Comparison of ENCODE assay signal across 8 cellular contexts in the genomic region with DNA sequence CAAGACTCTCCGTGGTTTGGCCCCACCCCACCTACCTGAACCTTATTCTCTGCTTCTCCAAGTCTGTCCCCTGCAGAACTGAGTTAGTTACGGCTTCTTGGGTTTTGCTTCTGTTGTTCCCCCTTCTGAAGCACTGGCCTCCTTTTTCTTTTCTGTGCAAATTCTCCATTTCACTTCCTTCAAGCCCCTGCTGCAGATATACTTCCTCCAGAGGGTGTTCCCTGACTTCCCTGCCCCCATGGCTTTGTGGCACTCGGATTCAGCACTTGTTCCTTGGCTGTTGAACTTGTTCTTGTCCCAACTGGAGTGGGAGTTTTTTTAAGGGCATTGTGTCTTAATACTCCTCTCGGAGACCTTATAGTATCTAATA. TPM values are rescaled to one million over a fixed set of nuclear protein-coding genes. Genes with fewer than 3 reads are reported as not detected.
DNase-seq lines count a peak whose midpoint lies in the region; ATAC-seq and TF ChIP-seq lines count a peak whose summit lies in the region.

No MANE protein-coding gene starts in this region.

- in situ Hi-C loops in G401 (cut with HindIII; ENCODE audit: low sequenced_read_pairs): no loop called here

- H3K4me1 ChIP-seq in iPS-20b (ENCODE audit: insufficient read depth, low read length) (peaks cover 14% of the 10 kb centered on the region), subcutaneous abdominal adipose tissue (ENCODE audit: control insufficient read depth in 5 of 5, insufficient read depth in 5 of 5, low read length in 5 of 5) (peaks cover 9 to 39% (median 34%) of the 10 kb centered on the region in 5 donors)

- intact Hi-C loops in activated CD4-positive, alpha-beta T cell treated with anti-CD3 and anti-CD28 coated beads for 36 hours (cut with DNase I, micrococcal nuclease): loop anchor here in 1 of 2 experiments (5.0 kb wide), 1 partner anchor 910 kb away; no protein-coding TSS in a partner anchor

- H3K9ac ChIP-seq in iPS-20b (ENCODE audit: low read depth, low read length): peak overlapping the region; percentile 49; the same call in 1 of the 2 replicates
- H3K9ac ChIP-seq in subcutaneous abdominal adipose tissue (ENCODE audit: low read length in 5 of 5): peak overlapping the region in 3 of 5 donors; percentile 85 to 92 (median 90)

- H3K4me1 Mint-ChIP-seq in activated CD4-positive, alpha-beta T cell treated with anti-CD3 and anti-CD28 coated beads for 36 hours: peaks cover 19% of the 10 kb centered on the region
- peaks cover 26% of the 10 kb centered on the region for H3K4me1 Mint-ChIP-seq in WTC11

- H3K4me3 ChIP-seq in iPS-20b (ENCODE audit: low read length): peak overlapping the region; percentile 82
- H3K4me3 ChIP-seq in subcutaneous abdominal adipose tissue (ENCODE audit: low read depth in 1 of 5, low read length in 5 of 5): peak overlapping the region; percentile 80 to 91 (median 84)

- H3K27me3 Mint-ChIP-seq in activated CD4-positive, alpha-beta T cell treated with anti-CD3 and anti-CD28 coated beads for 36 hours: no peaks in the 10 kb centered on the region
- H3K27me3 Mint-ChIP-seq in WTC11 (ENCODE audit: low read depth): peaks cover 15% of the 10 kb centered on the region

- no peaks in the 10 kb centered on the region for H3K9me3 Mint-ChIP-seq in activated CD4-positive, alpha-beta T cell treated with anti-CD3 and anti-CD28 coated beads for 36 hours (ENCODE audit: low read depth)
- no peaks in the 10 kb centered on the region for H3K9me3 Mint-ChIP-seq in WTC11

- POLR2A ChIA-PET in activated CD4-positive, alpha-beta T cell treated with anti-CD3 and anti-CD28 coated beads for 36 hours (lab: Charles Lee): interaction anchor here (0.6 kb wide), 1 partner anchor 137 kb away, joined by 3 read pairs; no protein-coding TSS in a partner anchor
- POLR2A ChIA-PET in WTC11 (lab: Charles Lee): no interaction called here

- no peak for TF ChIP-seq CTCF in WTC11 (IDR thresholded peaks at IDR 0.05)

- H3K27ac Mint-ChIP-seq in activated CD4-positive, alpha-beta T cell treated with anti-CD3 and anti-CD28 coated beads for 36 hours: no peak overlapping the region
- H3K27ac Mint-ChIP-seq in WTC11: peak overlapping the region; percentile 73

- H3K27ac ChIP-seq in iPS-20b (ENCODE audit: low read length) (no peak overlapping the region), subcutaneous abdominal adipose tissue (ENCODE audit: low read depth, low read length) (peak overlapping the region; percentile 86)

- peak overlapping the region; percentile 74 for H3K4me3 Mint-ChIP-seq in activated CD4-positive, alpha-beta T cell treated with anti-CD3 and anti-CD28 coated beads for 36 hours
- peak overlapping the region; percentile 81 for H3K4me3 Mint-ChIP-seq in WTC11

- peaks cover 9% of the 10 kb centered on the region for H3K36me3 Mint-ChIP-seq in activated CD4-positive, alpha-beta T cell treated with anti-CD3 and anti-CD28 coated beads for 36 hours (ENCODE audit: low read depth)
- peaks cover 17% of the 10 kb centered on the region for H3K36me3 Mint-ChIP-seq in WTC11

- CTCF ChIA-PET in activated CD4-positive, alpha-beta T cell treated with anti-CD3 and anti-CD28 coated beads for 36 hours (lab: Charles Lee): interaction anchor here (0.7 kb wide), 1 partner anchor 142 kb away, joined by 3 read pairs; no protein-coding TSS in a partner anchor
- CTCF ChIA-PET in WTC11 (lab: Charles Lee): no interaction called here

- peaks cover 27% of the 10 kb centered on the region for H3K36me3 ChIP-seq in iPS-20b (ENCODE audit: insufficient read depth, low read depth, low read length)
- H3K36me3 ChIP-seq in subcutaneous abdominal adipose tissue (ENCODE audit: control insufficient read depth in 5 of 5, insufficient read depth in 5 of 5, low read length in 5 of 5): peaks cover 5 to 22% (median 11%) of the 10 kb centered on the region in 5 donors

- H3K27me3 ChIP-seq in iPS-20b (ENCODE audit: insufficient read depth, low read length) (peaks cover 18% of the 10 kb centered on the region), subcutaneous abdominal adipose tissue (ENCODE audit: control insufficient read depth in 5 of 5, insufficient read depth in 4 of 5, low read length in 5 of 5) (no peaks in the 10 kb centered on the region)

- no peak for ATAC-seq in activated CD4-positive, alpha-beta T cell treated with anti-CD3 and anti-CD28 coated beads for 36 hours
- no peak for ATAC-seq in WTC11
- ATAC-seq in GM18517 (IDR thresholded peaks at IDR 0.05; ENCODE audit: unreplicated experiment): no peak
- ATAC-seq in HG03025 (IDR thresholded peaks at IDR 0.05; ENCODE audit: low FRiP score, unreplicated experiment): no peak

- DNase-seq in activated CD4-positive, alpha-beta T cell treated with anti-CD3 and anti-CD28 coated beads for 36 hours: no peak
- DNase-seq in activated CD4-positive, alpha-beta T cell treated with anti-CD3 and anti-CD28 coated beads, Interleukin-2, amount 50 U/mL, for 4 hours: no peak
- DNase-seq in WTC11 (ENCODE audit: low spot score) (no peak), G401 (ENCODE audit: low spot score) (no peak)

- H3K9me3 ChIP-seq in iPS-20b (ENCODE audit: insufficient read depth, low read depth, low read length) (no peaks in the 10 kb centered on the region), subcutaneous abdominal adipose tissue (ENCODE audit: control insufficient read depth in 5 of 5, low read length in 5 of 5) (no peaks in the 10 kb centered on the region)

TF ChIP-seq in WTC11, 78 proteins besides CTCF, POLR2A, EP300 and RAD21:
- TF ChIP-seq, protein P1, sequence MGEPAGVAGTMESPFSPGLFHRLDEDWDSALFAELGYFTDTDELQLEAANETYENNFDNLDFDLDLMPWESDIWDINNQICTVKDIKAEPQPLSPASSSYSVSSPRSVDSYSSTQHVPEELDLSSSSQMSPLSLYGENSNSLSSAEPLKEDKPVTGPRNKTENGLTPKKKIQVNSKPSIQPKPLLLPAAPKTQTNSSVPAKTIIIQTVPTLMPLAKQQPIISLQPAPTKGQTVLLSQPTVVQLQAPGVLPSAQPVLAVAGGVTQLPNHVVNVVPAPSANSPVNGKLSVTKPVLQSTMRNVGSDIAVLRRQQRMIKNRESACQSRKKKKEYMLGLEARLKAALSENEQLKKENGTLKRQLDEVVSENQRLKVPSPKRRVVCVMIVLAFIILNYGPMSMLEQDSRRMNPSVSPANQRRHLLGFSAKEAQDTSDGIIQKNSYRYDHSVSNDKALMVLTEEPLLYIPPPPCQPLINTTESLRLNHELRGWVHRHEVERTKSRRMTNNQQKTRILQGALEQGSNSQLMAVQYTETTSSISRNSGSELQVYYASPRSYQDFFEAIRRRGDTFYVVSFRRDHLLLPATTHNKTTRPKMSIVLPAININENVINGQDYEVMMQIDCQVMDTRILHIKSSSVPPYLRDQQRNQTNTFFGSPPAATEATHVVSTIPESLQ (CRISPR knock-in tag; IDR thresholded peaks at IDR 0.05): no peak

RNA-seq across cellular contexts. Expression of gene ZBTB34, which starts 2.0 kb away (rescaled TPM):
- total RNA-seq in activated CD4-positive, alpha-beta T cell treated with anti-CD3 and anti-CD28 coated beads for 36 hours: 1 to 10 TPM; 4.2 to 5.0 TPM
- 15.9 to 18.4 TPM (median 16.9 TPM) in 3 replicates for total RNA-seq in WTC11 (2021)
- total RNA-seq in G401 (2014; rRNA removed; shearing (Covaris generic)): 7.8 and 12.0 TPM in 2 replicates

RNA-seq across cellular contexts. Expression of gene RALGPS1, which starts 52.1 kb away (rescaled TPM):
- 1 to 10 TPM; 1.2 to 2.2 TPM for total RNA-seq in activated CD4-positive, alpha-beta T cell treated with anti-CD3 and anti-CD28 coated beads for 36 hours
- 26.1 to 28.5 TPM (median 27.4 TPM) in 3 replicates for total RNA-seq in WTC11 (2021)
- 0.49 and 3.7 TPM in 2 replicates for total RNA-seq in G401 (2014; rRNA removed; shearing (Covaris generic))

RNA-seq across cellular contexts. Expression of gene ZBTB43, which starts 57.6 kb away (rescaled TPM):
- 10 to 100 TPM; 19.3 to 23.0 TPM for total RNA-seq in activated CD4-positive, alpha-beta T cell treated with anti-CD3 and anti-CD28 coated beads for 36 hours
- 13.6 to 23.8 TPM (median 14.7 TPM) in 3 replicates for total RNA-seq in WTC11 (2021)
- 3.5 and 4.3 TPM in 2 replicates for total RNA-seq in G401 (2014; rRNA removed; shearing (Covaris generic))
